ENCODE assay signal across 10 cellular contexts in the genomic region with DNA sequence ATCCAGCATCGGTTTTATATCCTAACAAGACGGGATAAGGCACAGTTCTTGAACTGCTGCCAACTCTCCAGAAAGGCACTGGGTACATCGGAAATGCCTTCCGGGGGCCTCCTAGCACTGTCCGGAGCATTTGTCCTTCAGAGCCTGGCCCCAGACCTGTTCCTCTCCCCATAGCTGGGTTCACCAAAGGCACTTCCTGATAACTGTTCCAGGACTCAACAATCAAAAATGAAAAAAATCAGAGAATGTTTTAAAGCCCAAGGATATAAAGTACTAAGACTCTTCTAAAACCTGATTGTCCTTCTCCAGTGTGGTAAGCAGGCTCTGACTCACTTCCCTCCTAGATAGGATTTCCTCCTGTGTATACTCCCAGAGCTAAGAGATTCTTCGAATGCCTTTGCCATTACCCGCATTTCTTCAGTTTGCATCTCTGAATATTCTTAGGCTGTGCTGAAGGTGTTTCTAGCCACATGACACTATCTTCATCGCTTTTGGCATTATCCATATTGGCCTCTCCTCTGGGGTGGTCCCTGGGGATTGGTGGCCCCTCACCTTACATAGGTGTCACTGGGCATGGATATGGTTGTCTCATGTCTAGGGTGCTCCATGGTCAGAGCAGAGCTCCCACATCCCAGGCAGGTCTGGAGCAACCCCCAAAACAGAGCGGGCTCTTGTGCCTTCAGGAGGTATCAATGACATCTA.
DNase-seq lines count a peak whose midpoint lies in the region; ATAC-seq, FAIRE-seq and TF ChIP-seq lines count a peak whose summit lies in the region.
"Had no signal": no experiment of that assay in that cellular context is flagged by ENCODE, and none has a peak within 500 bp of the region (broad histone marks: within the 10 kb centered on the region; RNA-seq: fewer than 3 reads in every experiment).

No MANE protein-coding gene starts in this region.

- no peaks in the 10 kb centered on the region for H3K79me1 ChIP-seq in neuronal stem cell (ENCODE audit: low read depth, low read length)

- no peak overlapping the region for H4K91ac ChIP-seq in neuronal stem cell (ENCODE audit: low read depth, low read length, poor library complexity)

- H3K9me3 ChIP-seq in fibroblast of lung (ENCODE audit: control insufficient read depth, insufficient read depth, low read depth, low read length) (no peaks in the 10 kb centered on the region), neuronal stem cell (replicated peaks in 1 of 2; ENCODE audit: control insufficient read depth in 2 of 2, insufficient read depth in 1 of 2, low read depth in 1 of 2, low read length in 2 of 2) (peaks cover 2 to 3% of the 10 kb centered on the region in 2 donors)

- intact Hi-C loops in activated CD4-positive, alpha-beta T cell treated with anti-CD3 and anti-CD28 coated beads for 36 hours (cut with DNase I, micrococcal nuclease), result no loop called here

- no peaks in the 10 kb centered on the region for H3K27me3 Mint-ChIP-seq in activated CD4-positive, alpha-beta T cell treated with anti-CD3 and anti-CD28 coated beads for 36 hours

- TF ChIP-seq CTCF in fibroblast of lung (conservative IDR thresholded peaks at IDR 0.05 in 1 of 2, IDR thresholded peaks at IDR 0.05 in 1 of 2; ENCODE audit: low read depth in 1 of 2, low read length in 2 of 2), result no peak

- H3K27ac ChIP-seq in fibroblast of lung (ENCODE audit: insufficient read depth, low read length) (peak overlapping the region; percentile 76), neuronal stem cell (replicated peaks; ENCODE audit: low read length) (no peak overlapping the region)
- H3K27ac ChIP-seq: WERI-Rb-1 had no signal

- H2BK120ac ChIP-seq in neuronal stem cell (ENCODE audit: low read depth, low read length), result no peak overlapping the region

- H3K9ac ChIP-seq in fibroblast of lung (ENCODE audit: insufficient read depth, low read length), result no peak overlapping the region
- H3K9ac ChIP-seq in neuronal stem cell (ENCODE audit: low read depth, low read length, poor library complexity), result no peak overlapping the region

- CTCF ChIA-PET in activated CD4-positive, alpha-beta T cell treated with anti-CD3 and anti-CD28 coated beads for 36 hours (lab: Charles Lee), result interaction anchor here (1.5 kb wide), 1 partner anchor 135 kb away, joined by 3 read pairs; no protein-coding TSS in a partner anchor

- no peaks in the 10 kb centered on the region for H3K79me2 ChIP-seq in fibroblast of lung (ENCODE audit: control insufficient read depth, insufficient read depth, low read length)

- H3K27me3 ChIP-seq in fibroblast of lung (ENCODE audit: control insufficient read depth, insufficient read depth, low read length) (no peaks in the 10 kb centered on the region), neuronal stem cell (ENCODE audit: control insufficient read depth in 3 of 3, insufficient read depth in 3 of 3, low read depth in 1 of 3, low read length in 3 of 3) (no peaks in the 10 kb centered on the region)

- DNase-seq in EL, result peak; percentile 98
- DNase-seq in RCC 7860 (ENCODE audit: low spot score), result peak; percentile 99
- peak; percentile 91 to 99 for DNase-seq in fibroblast of lung (ENCODE audit: low read depth in 2 of 2)
- no peak for DNase-seq in neuronal stem cell (ENCODE audit: low spot score)
- no peak for DNase-seq in activated CD4-positive, alpha-beta T cell treated with anti-CD3 and anti-CD28 coated beads for 1 hour
- no peak for DNase-seq in activated CD4-positive, alpha-beta T cell treated with anti-CD3 and anti-CD28 coated beads for 36 hours
- no peak for DNase-seq in NCI-H1417 treated with DMSO at 0.1 percent for 48 hours (lab: John Stamatoyannopoulos, UW)
- DNase-seq: WERI-Rb-1 had no signal

- H2BK12ac ChIP-seq in neuronal stem cell (ENCODE audit: low read length), result no peak overlapping the region

- H3K23ac ChIP-seq in neuronal stem cell (ENCODE audit: low read depth, low read length, poor library complexity), result no peak overlapping the region

- H3K36me3 ChIP-seq in fibroblast of lung (ENCODE audit: control insufficient read depth, insufficient read depth, low read length) (no peaks in the 10 kb centered on the region), neuronal stem cell (replicated peaks in 1 of 2; ENCODE audit: control insufficient read depth in 2 of 2, insufficient read depth in 2 of 2, low read length in 2 of 2) (no peaks in the 10 kb centered on the region)
- H3K36me3 ChIP-seq: WERI-Rb-1 had no signal

- H3K4me1 Mint-ChIP-seq in activated CD4-positive, alpha-beta T cell treated with anti-CD3 and anti-CD28 coated beads for 36 hours, result no peaks in the 10 kb centered on the region

- no peak overlapping the region for H4K8ac ChIP-seq in neuronal stem cell (ENCODE audit: low read depth, low read length)

- H3K4me3 ChIP-seq in fibroblast of lung (replicated peaks in 1 of 4; ENCODE audit: control extremely low read depth in 1 of 4, insufficient read depth in 1 of 4, low read depth in 3 of 4, low read length in 4 of 4) (peak overlapping the region in 1 of 4 experiments; percentile 7), neuronal stem cell (ENCODE audit: low read length in 2 of 2) (no peak overlapping the region)

- no peak overlapping the region for H2BK5ac ChIP-seq in neuronal stem cell (ENCODE audit: low read length)

- H2AK5ac ChIP-seq in neuronal stem cell (ENCODE audit: low read depth, low read length), result no peak overlapping the region

- no peak overlapping the region for H3K14ac ChIP-seq in neuronal stem cell (ENCODE audit: low read length)

- peak overlapping the region; percentile 70 for H3K4me2 ChIP-seq in fibroblast of lung (ENCODE audit: extremely low read depth, insufficient read depth, low read length)
- no peak overlapping the region for H3K4me2 ChIP-seq in neuronal stem cell (ENCODE audit: insufficient read depth, low read length, poor library complexity, severe bottlenecking)

- H3K18ac ChIP-seq in neuronal stem cell (ENCODE audit: low read length), result peak overlapping the region; percentile 5

- H2AFZ ChIP-seq in fibroblast of lung (ENCODE audit: low read length) (peak overlapping the region; percentile 2), neuronal stem cell (ENCODE audit: low read length) (no peak overlapping the region)

- H3K27ac Mint-ChIP-seq in activated CD4-positive, alpha-beta T cell treated with anti-CD3 and anti-CD28 coated beads for 36 hours, result no peak overlapping the region

- H3K4me3 Mint-ChIP-seq in activated CD4-positive, alpha-beta T cell treated with anti-CD3 and anti-CD28 coated beads for 36 hours, result no peak overlapping the region

- H3K36me3 Mint-ChIP-seq in activated CD4-positive, alpha-beta T cell treated with anti-CD3 and anti-CD28 coated beads for 36 hours (ENCODE audit: low read depth), result no peaks in the 10 kb centered on the region

- POLR2A ChIA-PET in activated CD4-positive, alpha-beta T cell treated with anti-CD3 and anti-CD28 coated beads for 36 hours (lab: Charles Lee), result no interaction called here

- H4K20me1 ChIP-seq in fibroblast of lung (ENCODE audit: control insufficient read depth, extremely low read depth, insufficient read depth, low read length), result no peaks in the 10 kb centered on the region

- ATAC-seq in HG02759 (IDR thresholded peaks at IDR 0.05; ENCODE audit: unreplicated experiment), result no peak
- ATAC-seq in activated CD4-positive, alpha-beta T cell treated with anti-CD3 and anti-CD28 coated beads for 36 hours, result no peak

- H3K9me3 Mint-ChIP-seq in activated CD4-positive, alpha-beta T cell treated with anti-CD3 and anti-CD28 coated beads for 36 hours (ENCODE audit: low read depth), result no peaks in the 10 kb centered on the region

- WGBS in neuronal stem cell (ENCODE audit: extremely low coverage in 2 of 2, insufficient read length in 2 of 2, insufficient replicate concordance in 1 of 2), 2 donors, result no CpG with 5 or more reads among the region's 9 CpGs

- FAIRE-seq in RCC 7860 (lab: Jason Lieb, UNC), result peak; percentile 98
- FAIRE-seq: endometrium had no signal

- H3K4ac ChIP-seq in neuronal stem cell (ENCODE audit: low read length), result no peak overlapping the region

- no peak overlapping the region for H2BK15ac ChIP-seq in neuronal stem cell (ENCODE audit: low read length)

- H3K4me1 ChIP-seq in fibroblast of lung (ENCODE audit: control insufficient read depth, extremely low read depth, insufficient read depth, low read length) (peaks cover 16% of the 10 kb centered on the region), neuronal stem cell (ENCODE audit: control insufficient read depth in 2 of 2, insufficient read depth in 1 of 2, low read depth in 1 of 2, low read length in 2 of 2) (peaks cover 8 to 28% of the 10 kb centered on the region in 2 donors)

Comparison
In these comparisons a context has a peak if more than half of its experiments do, and no peak if none do; other contexts are left out.
1. DNase-seq: peak in EL (single experiment), RCC 7860 (single experiment) and fibroblast of lung (2 of 2); none in neuronal stem cell (single experiment), activated CD4-positive, alpha-beta T cell treated with anti-CD3 and anti-CD28 coated beads for 1 hour (single experiment), activated CD4-positive, alpha-beta T cell treated with anti-CD3 and anti-CD28 coated beads for 36 hours (single experiment) and NCI-H1417 treated with DMSO at 0.1 percent for 48 hours (single experiment).